ENCODE assay signal across 16 cellular contexts in the genomic region with DNA sequence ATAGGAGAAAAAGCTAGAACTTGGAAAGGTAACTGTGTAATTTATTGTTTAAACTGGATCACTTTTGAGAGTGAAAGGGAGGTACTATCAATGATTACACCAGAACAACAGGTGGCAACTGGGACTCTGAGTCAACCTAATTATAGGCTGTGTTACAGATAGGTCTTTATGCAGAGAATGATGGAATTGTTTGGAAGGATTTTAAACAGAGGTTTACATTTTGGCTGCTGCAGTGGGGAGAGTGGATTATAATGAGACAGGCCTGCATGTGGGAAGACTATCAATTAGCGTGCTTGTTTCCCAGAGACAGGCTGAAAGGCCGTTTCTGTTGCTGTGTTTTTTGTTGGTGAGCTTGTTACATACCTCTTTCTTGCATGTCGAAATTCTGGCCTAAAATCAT.
DNase-seq lines count a peak whose midpoint lies in the region; ATAC-seq and TF ChIP-seq lines count a peak whose summit lies in the region.
"Had no signal": no experiment of that assay in that cellular context is flagged by ENCODE, and none has a peak within 500 bp of the region (broad histone marks: within the 10 kb centered on the region; RNA-seq: fewer than 3 reads in every experiment).

No MANE protein-coding gene starts in this region.

- TF ChIP-seq CTCF in BE2C (IDR thresholded peaks at IDR 0.05; ENCODE audit: low read depth, low read length): no peak
- TF ChIP-seq CTCF in right lobe of liver (IDR thresholded peaks at IDR 0.05): no peak

- H3K4me1 ChIP-seq in BE2C: peaks cover 7% of the 10 kb centered on the region; the same call in 1 of the 2 replicates
- H3K4me1 ChIP-seq in right lobe of liver: no peaks in the 10 kb centered on the region
- H3K4me1 ChIP-seq: stomach had no signal

- H3K4me3 Mint-ChIP-seq in T-helper 17 cell: no peak overlapping the region
- H3K4me3 Mint-ChIP-seq: B cell had no signal

- H3K27me3 ChIP-seq in BE2C (no peaks in the 10 kb centered on the region), MG63 (no peaks in the 10 kb centered on the region), right lobe of liver (no peaks in the 10 kb centered on the region)
- H3K27me3 ChIP-seq: stomach had no signal

- H3K36me3 Mint-ChIP-seq in T-helper 17 cell (ENCODE audit: low read depth): no peaks in the 10 kb centered on the region
- H3K36me3 Mint-ChIP-seq: activated naive CD4-positive, alpha-beta T cell treated with anti-CD3 and anti-CD28 coated beads, Interleukin-2, amount 50 U/mL, for 72 hours had no signal

- 35% methylated on average over 3 of the region's 3 CpGs for WGBS in right lobe of liver (ENCODE audit: insufficient coverage, low coverage, low lambda C conversion rate, missing lambda C conversion rate)

- H3K27ac ChIP-seq in right lobe of liver: no peak overlapping the region
- H3K27ac ChIP-seq: KMS-11, stomach had no signal

- no peaks in the 10 kb centered on the region for H3K27me3 Mint-ChIP-seq in T-helper 17 cell
- H3K27me3 Mint-ChIP-seq: B cell had no signal

- no peak overlapping the region for H3K27ac Mint-ChIP-seq in T-helper 17 cell
- H3K27ac Mint-ChIP-seq: activated naive CD4-positive, alpha-beta T cell treated with anti-CD3 and anti-CD28 coated beads, Interleukin-2, amount 50 U/mL, for 72 hours; B cell had no signal

- TF ChIP-seq POLR2A in right lobe of liver (IDR thresholded peaks at IDR 0.05): no peak

- H3K9me3 ChIP-seq in BE2C (no peaks in the 10 kb centered on the region), MG63 (no peaks in the 10 kb centered on the region), right lobe of liver (no peaks in the 10 kb centered on the region), T-helper 17 cell (ENCODE audit: control insufficient read depth, low read length, poor library complexity, severe bottlenecking) (no peaks in the 10 kb centered on the region)
- H3K9me3 ChIP-seq: stomach had no signal

- H3K4me1 Mint-ChIP-seq in T-helper 17 cell: no peaks in the 10 kb centered on the region
- H3K4me1 Mint-ChIP-seq: B cell had no signal

- no peaks in the 10 kb centered on the region for H3K36me3 ChIP-seq in BE2C
- no peaks in the 10 kb centered on the region for H3K36me3 ChIP-seq in MG63
- no peaks in the 10 kb centered on the region for H3K36me3 ChIP-seq in right lobe of liver
- H3K36me3 ChIP-seq: stomach had no signal

- DNase-seq in BE2C (peak; percentile 43), MG63 (peak; percentile 34), NCI-H748 (lab: John Stamatoyannopoulos, UW; ENCODE audit: unreplicated experiment) (peak; percentile 96), islet precursor cell (peak; percentile 86), right lobe of liver (no peak), NCI-H226 (no peak), T-helper 17 cell (no peak)
- no peak for DNase-seq in stimulated activated CD4-positive, alpha-beta T cell treated with anti-CD3 and anti-CD28 coated beads, Interleukin-2, amount 100 ng/mL, for 48 hours
- DNase-seq: activated CD4-positive, CD25-positive, alpha-beta regulatory T cell; central memory CD4-positive, alpha-beta T cell; left cardiac atrium; stomach had no signal

- intact Hi-C loops in right lobe of liver (cut with DNase I): no loop called here

- H3K4me3 ChIP-seq in BE2C (ENCODE audit: low read depth, low read length) (no peak overlapping the region), MG63 (no peak overlapping the region), right lobe of liver (no peak overlapping the region)
- H3K4me3 ChIP-seq: GM12878, stomach had no signal

- ATAC-seq in right lobe of liver (no peak), T-helper 17 cell (no peak)
- ATAC-seq: activated naive CD4-positive, alpha-beta T cell treated with anti-CD3 and anti-CD28 coated beads, Interleukin-2, amount 50 U/mL, for 72 hours; GM12878; left cardiac atrium had no signal

Comparison
In these comparisons a context has a peak if more than half of its experiments do, and no peak if none do; other contexts are left out.
1. DNase-seq: peak in BE2C (single experiment), MG63 (single experiment), NCI-H748 (single experiment) and islet precursor cell (single experiment); none in right lobe of liver (0 of 3), NCI-H226 (single experiment), stimulated activated CD4-positive, alpha-beta T cell treated with anti-CD3 and anti-CD28 coated beads, Interleukin-2, amount 100 ng/mL, for 48 hours (0 of 2) and T-helper 17 cell (0 of 3).